27 cellular contexts compared by ENCODE assay signal in genomic region chr1:109527846-109528245, GRCh38. TPM values are rescaled to one million over a fixed set of nuclear protein-coding genes. Genes with fewer than 3 reads are reported as not detected.
"Had no signal": no experiment of that assay in that cellular context is flagged by ENCODE, and none has a peak within 500 bp of the region (broad histone marks: within the 10 kb centered on the region; RNA-seq: fewer than 3 reads in every experiment).

No MANE protein-coding gene starts in this region.

- H3K27ac ChIP-seq: brain microvascular endothelial cell, cardiac muscle cell, SK-N-MC, VCaP had no signal

- H3K27me3 Mint-ChIP-seq: activated CD4-positive, alpha-beta memory T cell treated with anti-CD3 and anti-CD28 coated beads for 36 hours; activated naive CD8-positive, alpha-beta T cell; T-cell had no signal

- H3K36me3 ChIP-seq: brain microvascular endothelial cell, cardiac muscle cell, MG63 had no signal

- ATAC-seq: activated T-cell treated with anti-CD3 and anti-CD28 coated beads, Interleukin-2, amount 50 U/mL, for 4 hours; PC-3; T-cell had no signal

- H3K9me3 ChIP-seq: MG63 had no signal

- H3K4me3 ChIP-seq: cardiac muscle cell, MG63, SK-N-MC had no signal

- H3K9me3 Mint-ChIP-seq: activated CD4-positive, alpha-beta memory T cell treated with anti-CD3 and anti-CD28 coated beads for 36 hours; activated CD4-positive, alpha-beta T cell treated with anti-CD3 and anti-CD28 coated beads, Interleukin-2, amount 10 ng/mL, durations not matched to agents 7 days and 5 days; activated naive CD4-positive, alpha-beta T cell treated with anti-CD3 and anti-CD28 coated beads for 36 hours; activated T-cell treated with anti-CD3 and anti-CD28 coated beads, Interleukin-2, amount 50 U/mL, for 4 hours; T-cell had no signal

- H3K4me3 Mint-ChIP-seq: activated CD4-positive, alpha-beta memory T cell treated with anti-CD3 and anti-CD28 coated beads for 36 hours; activated CD4-positive, alpha-beta T cell treated with anti-CD3 and anti-CD28 coated beads, Interleukin-2, amount 10 ng/mL, durations not matched to agents 7 days and 5 days; activated naive CD4-positive, alpha-beta T cell treated with anti-CD3 and anti-CD28 coated beads for 36 hours; activated naive CD8-positive, alpha-beta T cell; activated T-cell treated with anti-CD3 and anti-CD28 coated beads, Interleukin-2, amount 50 U/mL, for 4 hours; T-cell had no signal

- H3K27ac Mint-ChIP-seq: activated CD4-positive, alpha-beta memory T cell treated with anti-CD3 and anti-CD28 coated beads for 36 hours; activated CD4-positive, alpha-beta T cell treated with anti-CD3 and anti-CD28 coated beads, Interleukin-2, amount 10 ng/mL, durations not matched to agents 7 days and 5 days; activated naive CD4-positive, alpha-beta T cell treated with anti-CD3 and anti-CD28 coated beads for 36 hours; activated naive CD8-positive, alpha-beta T cell; T-cell had no signal

- DNase-seq: activated CD4-positive, alpha-beta T cell treated with anti-CD3 and anti-CD28 coated beads, Interleukin-2, amount 10 ng/mL, durations not matched to agents 7 days and 5 days; activated CD4-positive, CD25-positive, alpha-beta regulatory T cell; activated CD8-positive, alpha-beta memory T cell treated with anti-CD3 and anti-CD28 coated beads for 24 hours; activated gamma-delta T cell; activated naive CD4-positive, alpha-beta T cell treated with anti-CD3 and anti-CD28 coated beads for 36 hours; activated T-cell treated with anti-CD3 and anti-CD28 coated beads, Interleukin-2, amount 50 U/mL, for 4 hours; amygdala; brain microvascular endothelial cell; MG63; NCI-H1105 treated with DMSO at 0.1 percent for 48 hours; NCI-H1436 treated with DMSO at 0.1 percent for 48 hours; NCI-H187; NCI-H2081; NCI-H510A treated with DMSO at 0.1 percent for 48 hours; NCI-H69; NK-92 treated with Interleukin-12 subunit alpha and Interleukin-12 subunit beta, amount 100 ng/mL, for 24 hours; PC-3; SHP77; T-cell; T-helper 2 cell; T1000 had no signal

- H3K36me3 Mint-ChIP-seq: activated CD4-positive, alpha-beta memory T cell treated with anti-CD3 and anti-CD28 coated beads for 36 hours; activated naive CD8-positive, alpha-beta T cell; T-cell had no signal

RNA-seq across cellular contexts. Expression of gene GPR61, which starts 11.8 kb away (rescaled TPM):
- total RNA-seq: activated T-cell treated with anti-CD3 and anti-CD28 coated beads, Interleukin-2, amount 50 U/mL, for 4 hours; astrocyte had no signal
